ENCODE assay signal across 13 cellular contexts in the genomic region with DNA sequence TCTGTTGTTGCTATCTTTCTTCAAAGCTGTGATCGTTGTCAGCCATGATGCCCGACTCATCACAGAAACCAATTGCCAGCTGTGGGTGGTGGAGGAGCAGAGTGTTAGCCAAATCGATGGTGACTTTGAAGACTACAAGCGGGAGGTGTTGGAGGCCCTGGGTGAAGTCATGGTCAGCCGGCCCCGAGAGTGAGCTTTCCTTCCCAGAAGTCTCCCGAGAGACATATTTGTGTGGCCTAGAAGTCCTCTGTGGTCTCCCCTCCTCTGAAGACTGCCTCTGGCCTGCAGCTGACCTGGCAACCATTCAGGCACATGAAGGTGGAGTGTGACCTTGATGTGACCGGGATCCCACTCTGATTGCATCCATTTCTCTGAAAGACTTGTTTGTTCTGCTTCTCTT. TPM values are rescaled to one million over a fixed set of nuclear protein-coding genes. Genes with fewer than 3 reads are reported as not detected.
DNase-seq lines count a peak whose midpoint lies in the region; ATAC-seq and TF ChIP-seq lines count a peak whose summit lies in the region.
"Had no signal": no experiment of that assay in that cellular context is flagged by ENCODE, and none has a peak within 500 bp of the region (broad histone marks: within the 10 kb centered on the region; RNA-seq: fewer than 3 reads in every experiment).

No MANE protein-coding gene starts in this region.

- H3K4me1 Mint-ChIP-seq in activated naive CD4-positive, alpha-beta T cell treated with anti-CD3 and anti-CD28 coated beads for 36 hours (ENCODE audit: low read depth): peaks cover 8% of the 10 kb centered on the region
- peaks cover 25% of the 10 kb centered on the region for H3K4me1 Mint-ChIP-seq in mesothelial cell of epicardium

- no peaks in the 10 kb centered on the region for H3K27me3 ChIP-seq in adipocyte (replicated peaks; ENCODE audit: control insufficient read depth, insufficient read depth, low read length)
- H3K27me3 ChIP-seq in thyroid gland: no peaks in the 10 kb centered on the region

- TF ChIP-seq POLR2A in thyroid gland (IDR thresholded peaks at IDR 0.05): no peak

- peaks cover 79% of the 10 kb centered on the region for H3K36me3 ChIP-seq in adipocyte (ENCODE audit: control insufficient read depth, insufficient read depth, low read length, severe bottlenecking)
- peaks cover 46 to 68% of the 10 kb centered on the region in 2 donors for H3K36me3 ChIP-seq in thyroid gland

- peaks cover 48% of the 10 kb centered on the region for H3K36me3 Mint-ChIP-seq in activated naive CD4-positive, alpha-beta T cell treated with anti-CD3 and anti-CD28 coated beads for 36 hours (ENCODE audit: low read depth)
- H3K36me3 Mint-ChIP-seq in mesothelial cell of epicardium: peaks cover 39% of the 10 kb centered on the region

- H3K9me3 Mint-ChIP-seq in activated naive CD4-positive, alpha-beta T cell treated with anti-CD3 and anti-CD28 coated beads for 36 hours: no peaks in the 10 kb centered on the region
- no peaks in the 10 kb centered on the region for H3K9me3 Mint-ChIP-seq in mesothelial cell of epicardium

- TF ChIP-seq CTCF in mesothelial cell of epicardium (IDR thresholded peaks at IDR 0.05; ENCODE audit: unreplicated experiment): no peak
- no peak for TF ChIP-seq CTCF in thyroid gland (IDR thresholded peaks at IDR 0.05)

- peak overlapping the region; percentile 36 to 73 (median 42) for H3K27ac ChIP-seq in thyroid gland

- 73 to 81% methylated on average over 7 to 8 of the region's 8 CpGs for WGBS in thyroid gland, 2 donors

- peak overlapping the region; percentile 75 for H3K27ac Mint-ChIP-seq in activated naive CD4-positive, alpha-beta T cell treated with anti-CD3 and anti-CD28 coated beads for 36 hours
- peak overlapping the region; percentile 96 for H3K27ac Mint-ChIP-seq in mesothelial cell of epicardium

- ATAC-seq in GM19351 (IDR thresholded peaks at IDR 0.05; ENCODE audit: unreplicated experiment): no peak

- CTCF ChIA-PET in activated naive CD4-positive, alpha-beta T cell treated with anti-CD3 and anti-CD28 coated beads for 36 hours (lab: Charles Lee): interaction anchor here (1.2 to 1.6 kb wide), 3 partner anchors 10 to 46 kb away, joined by 3 to 11 read pairs (median 10); no protein-coding TSS in a partner anchor

- no peak for DNase-seq in activated naive CD4-positive, alpha-beta T cell treated with anti-CD3 and anti-CD28 coated beads for 36 hours
- no peak for DNase-seq in activated naive CD4-positive, alpha-beta T cell treated with Interleukin-2 at 50 U/mL for 16 hours
- DNase-seq in adipocyte (ENCODE audit: low read depth) (no peak), mesothelial cell of epicardium (ENCODE audit: low spot score in 2 of 2, unreplicated experiment in 2 of 2) (no peak), thyroid gland (no peak), HuH-7.5 (ENCODE audit: low spot score) (no peak)
- no peak for DNase-seq in stimulated activated CD8-positive, alpha-beta memory T cell treated with anti-CD3 and anti-CD28 coated beads, Interleukin-4, amount 100 ng/mL, for 48 hours
- DNase-seq: activated CD4-positive, alpha-beta T cell treated with anti-CD3 and anti-CD28 coated beads, Interleukin-2, amount 50 U/mL, for 4 hours; NCI-H2171; stimulated activated CD4-positive, alpha-beta T cell treated with anti-CD3 and anti-CD28 coated beads, Interleukin-4, amount 100 ng/mL, for 24 hours; substantia nigra; T-helper 2 cell had no signal

- H3K9ac ChIP-seq in adipocyte (ENCODE audit: low read length): peak overlapping the region; percentile 36

- no peaks in the 10 kb centered on the region for H3K27me3 Mint-ChIP-seq in activated naive CD4-positive, alpha-beta T cell treated with anti-CD3 and anti-CD28 coated beads for 36 hours (ENCODE audit: low read depth)
- H3K27me3 Mint-ChIP-seq in mesothelial cell of epicardium (ENCODE audit: low read depth): no peaks in the 10 kb centered on the region

- intact Hi-C loops in activated naive CD4-positive, alpha-beta T cell treated with anti-CD3 and anti-CD28 coated beads for 36 hours (cut with micrococcal nuclease): no loop called here
- intact Hi-C loops in thyroid gland (cut with DNase I): no loop called here

- H3K4me1 ChIP-seq in adipocyte (ENCODE audit: control insufficient read depth, insufficient read depth, low read length) (peaks cover 24% of the 10 kb centered on the region), thyroid gland (peaks cover 6 to 7% of the 10 kb centered on the region in 2 donors)

- H3K9me3 ChIP-seq in adipocyte (ENCODE audit: control insufficient read depth, low read length) (no peaks in the 10 kb centered on the region), thyroid gland (no peaks in the 10 kb centered on the region)

- H3K4me3 Mint-ChIP-seq in activated naive CD4-positive, alpha-beta T cell treated with anti-CD3 and anti-CD28 coated beads for 36 hours: no peak overlapping the region
- peak overlapping the region; percentile 13 for H3K4me3 Mint-ChIP-seq in mesothelial cell of epicardium

- H3K4me3 ChIP-seq in adipocyte (ENCODE audit: low read length) (no peak overlapping the region), thyroid gland (replicated peaks in 1 of 3) (no peak overlapping the region)

RNA-seq across cellular contexts. Expression of a gene that starts 19.3 kb away (rescaled TPM):
- total RNA-seq in activated naive CD4-positive, alpha-beta T cell treated with anti-CD3 and anti-CD28 coated beads for 36 hours: 10 to 100 TPM; 79.5 to 82.7 TPM
- total RNA-seq in mesothelial cell of epicardium (71.4 to 73.6 TPM (median 71.5 TPM) in 3 replicates), thyroid gland (10 to 100 TPM; 41.4 to 47.1 (median 43.5) TPM)

RNA-seq across cellular contexts. Expression of a gene that starts 26.5 kb away (rescaled TPM):
- total RNA-seq in activated naive CD4-positive, alpha-beta T cell treated with anti-CD3 and anti-CD28 coated beads for 36 hours: 10 to 100 TPM; 47.1 to 49.1 TPM
- total RNA-seq in mesothelial cell of epicardium (107 to 120 TPM (median 117 TPM) in 3 replicates), thyroid gland (10 to 100 TPM; 49.1 to 72.2 (median 57.0) TPM)

RNA-seq across cellular contexts. Expression of a gene that starts 27.1 kb away (rescaled TPM):
- 100 to 1,000 TPM; 118 to 120 TPM for total RNA-seq in activated naive CD4-positive, alpha-beta T cell treated with anti-CD3 and anti-CD28 coated beads for 36 hours
- total RNA-seq in mesothelial cell of epicardium: 29.8 to 33.5 TPM (median 30.2 TPM) in 3 replicates
- total RNA-seq in thyroid gland: 10 to 100 TPM; 47.0 to 82.5 (median 64.6) TPM

RNA-seq across cellular contexts. Expression of a gene that starts 33.4 kb away (rescaled TPM):
- 10 to 100 TPM; 21.7 to 22.0 TPM for total RNA-seq in activated naive CD4-positive, alpha-beta T cell treated with anti-CD3 and anti-CD28 coated beads for 36 hours
- total RNA-seq in mesothelial cell of epicardium: 23.7 to 25.5 TPM (median 23.9 TPM) in 3 replicates
- 10 to 100 TPM in 2 of 4 donors, 1 to 10 TPM in 2; 7.4 to 18.0 (median 12.2) TPM for total RNA-seq in thyroid gland

RNA-seq across cellular contexts. Expression of a gene that starts 34.2 kb away (rescaled TPM):
- 10 to 100 TPM; 78.2 to 82.1 TPM for total RNA-seq in activated naive CD4-positive, alpha-beta T cell treated with anti-CD3 and anti-CD28 coated beads for 36 hours
- total RNA-seq in mesothelial cell of epicardium (88.2 to 93.1 TPM (median 91.9 TPM) in 3 replicates), thyroid gland (10 to 100 TPM; 33.9 to 77.7 (median 37.7) TPM)
